Comparison of ENCODE assay signal across 22 cellular contexts in the genomic region with DNA sequence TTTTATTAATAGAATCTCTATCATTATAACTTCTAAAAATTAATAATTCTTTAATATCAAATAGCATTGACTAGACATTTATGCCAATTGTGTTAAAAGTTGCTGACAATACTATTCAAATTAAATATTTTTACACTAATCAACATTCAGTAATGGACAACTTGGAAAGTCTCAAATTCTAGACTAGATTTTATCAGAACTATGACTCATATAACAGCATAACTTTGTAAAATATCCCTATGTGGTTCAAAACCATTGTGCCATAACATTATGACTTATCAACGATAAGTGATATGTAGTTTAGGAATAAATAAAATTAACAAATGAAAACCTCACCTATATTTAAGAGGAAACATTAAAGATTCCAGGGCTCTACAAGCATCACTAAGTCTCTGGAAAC.
"Had no signal": no experiment of that assay in that cellular context is flagged by ENCODE, and none has a peak within 500 bp of the region (broad histone marks: within the 10 kb centered on the region; RNA-seq: fewer than 3 reads in every experiment).

No MANE protein-coding gene starts in this region.

- H3K4me3 Mint-ChIP-seq: activated naive CD8-positive, alpha-beta T cell; activated T-cell treated with anti-CD3 and anti-CD28 coated beads, Interleukin-2, amount 50 U/mL, for 24 hours; activated T-helper 17 cell treated with anti-CD3 and anti-CD28 coated beads, Interleukin-2, amount 50 U/mL, for 72 hours; memory B cell; nephron; stimulated activated naive B cell treated with anti-CD40 and anti-IgM and Interleukin-4, amounts not matched to agents 10 μg/mL and 1 μg/mL and 100 μg/mL, for 72 hours had no signal

- H3K4me1 ChIP-seq: adrenal gland, pancreas, psoas muscle, transverse colon had no signal

- H3K27ac ChIP-seq: adrenal gland, neutrophil, pancreas, psoas muscle, skin epidermis, transverse colon, WERI-Rb-1 had no signal

- H3K4me3 ChIP-seq: adrenal gland, pancreas, psoas muscle, skin epidermis, transverse colon had no signal

- FAIRE-seq: pancreas, urothelium cell line had no signal

- H3K36me3 ChIP-seq: adrenal gland, neutrophil, WERI-Rb-1 had no signal

- H3K4me1 Mint-ChIP-seq: activated T-helper 17 cell treated with anti-CD3 and anti-CD28 coated beads, Interleukin-2, amount 50 U/mL, for 72 hours; memory B cell; nephron; stimulated activated naive B cell treated with anti-CD40 and anti-IgM and Interleukin-4, amounts not matched to agents 10 μg/mL and 1 μg/mL and 100 μg/mL, for 72 hours had no signal

- DNase-seq: activated CD4-positive, CD25-positive, alpha-beta regulatory T cell treated with anti-CD3 and anti-CD28 coated beads, Interleukin-2, amount 50 U/mL, for 72 hours; activated naive CD4-positive, alpha-beta T cell; activated T-cell treated with anti-CD3 and anti-CD28 coated beads, Interleukin-2, amount 50 U/mL, for 24 hours; adrenal gland; cerebellar nuclear complex; cortex of kidney; foreskin melanocyte; pancreas; psoas muscle; right cardiac atrium; stimulated activated CD4-positive, alpha-beta T cell treated with anti-CD3 and anti-CD28 coated beads, Interleukin-15, amount 100 ng/mL, for 24 hours; stimulated activated CD8-positive, alpha-beta memory T cell treated with anti-CD3 and anti-CD28 coated beads, Interleukin-4, amount 100 ng/mL, for 48 hours; stimulated activated naive B cell treated with anti-CD40 and anti-IgM and Interleukin-4, amounts not matched to agents 10 μg/mL and 1 μg/mL and 100 μg/mL, for 72 hours; transverse colon; WERI-Rb-1 had no signal

- H3K9me3 ChIP-seq: adrenal gland, neutrophil, pancreas, psoas muscle, transverse colon had no signal

- H3K27me3 Mint-ChIP-seq: activated naive CD8-positive, alpha-beta T cell; activated T-cell treated with anti-CD3 and anti-CD28 coated beads, Interleukin-2, amount 50 U/mL, for 24 hours; activated T-helper 17 cell treated with anti-CD3 and anti-CD28 coated beads, Interleukin-2, amount 50 U/mL, for 72 hours; memory B cell; stimulated activated naive B cell treated with anti-CD40 and anti-IgM and Interleukin-4, amounts not matched to agents 10 μg/mL and 1 μg/mL and 100 μg/mL, for 72 hours had no signal

- H3K27me3 ChIP-seq: adrenal gland, neutrophil, pancreas, transverse colon had no signal

- H3K9me3 Mint-ChIP-seq: activated T-cell treated with anti-CD3 and anti-CD28 coated beads, Interleukin-2, amount 50 U/mL, for 24 hours; activated T-helper 17 cell treated with anti-CD3 and anti-CD28 coated beads, Interleukin-2, amount 50 U/mL, for 72 hours; memory B cell had no signal

- ATAC-seq: activated T-helper 17 cell treated with anti-CD3 and anti-CD28 coated beads, Interleukin-2, amount 50 U/mL, for 72 hours; pancreas; psoas muscle; right cardiac atrium; stimulated activated naive B cell treated with anti-CD40 and anti-IgM and Interleukin-4, amounts not matched to agents 10 μg/mL and 1 μg/mL and 100 μg/mL, for 72 hours had no signal

- H3K27ac Mint-ChIP-seq: activated naive CD8-positive, alpha-beta T cell; activated T-cell treated with anti-CD3 and anti-CD28 coated beads, Interleukin-2, amount 50 U/mL, for 24 hours; activated T-helper 17 cell treated with anti-CD3 and anti-CD28 coated beads, Interleukin-2, amount 50 U/mL, for 72 hours; memory B cell; nephron; stimulated activated naive B cell treated with anti-CD40 and anti-IgM and Interleukin-4, amounts not matched to agents 10 μg/mL and 1 μg/mL and 100 μg/mL, for 72 hours had no signal
